Comparison of ENCODE assay signal across 13 cellular contexts in genomic region chr2:165440367-165440766, GRCh38. TPM values are rescaled to one million over a fixed set of nuclear protein-coding genes. Genes with fewer than 3 reads are reported as not detected.
A peak's percentile ranks its signal among the peaks of the same experiment; 100 is the strongest.
DNase-seq lines count a peak whose midpoint lies in the region; ATAC-seq and FAIRE-seq lines count a peak whose summit lies in the region.
"Had no signal": no experiment of that assay in that cellular context is flagged by ENCODE, and none has a peak within 500 bp of the region (broad histone marks: within the 10 kb centered on the region; RNA-seq: fewer than 3 reads in every experiment).

No MANE protein-coding gene starts in this region.

- no peaks in the 10 kb centered on the region for H3K36me3 Mint-ChIP-seq in activated naive CD8-positive, alpha-beta T cell treated with anti-CD3 and anti-CD28 coated beads, Interleukin-2, amount 50 U/mL, for 24 hours (ENCODE audit: low read depth)
- no peaks in the 10 kb centered on the region for H3K36me3 Mint-ChIP-seq in activated naive CD8-positive, alpha-beta T cell treated with anti-CD3 and anti-CD28 coated beads for 36 hours

- FAIRE-seq in urothelium cell line (lab: Jason Lieb, UNC), result no peak

- H3K4me3 Mint-ChIP-seq in activated naive CD8-positive, alpha-beta T cell treated with anti-CD3 and anti-CD28 coated beads, Interleukin-2, amount 50 U/mL, for 24 hours, result no peak overlapping the region
- no peak overlapping the region for H3K4me3 Mint-ChIP-seq in activated naive CD8-positive, alpha-beta T cell treated with anti-CD3 and anti-CD28 coated beads for 36 hours
- H3K4me3 Mint-ChIP-seq: B cell had no signal

- ATAC-seq in activated naive CD8-positive, alpha-beta T cell treated with anti-CD3 and anti-CD28 coated beads, Interleukin-2, amount 50 U/mL, for 24 hours, result peak; percentile 20
- ATAC-seq in HG02973 (IDR thresholded peaks at IDR 0.05; ENCODE audit: unreplicated experiment), result no peak

- no peaks in the 10 kb centered on the region for H3K27me3 Mint-ChIP-seq in activated naive CD8-positive, alpha-beta T cell treated with anti-CD3 and anti-CD28 coated beads, Interleukin-2, amount 50 U/mL, for 24 hours
- no peaks in the 10 kb centered on the region for H3K27me3 Mint-ChIP-seq in activated naive CD8-positive, alpha-beta T cell treated with anti-CD3 and anti-CD28 coated beads for 36 hours
- H3K27me3 Mint-ChIP-seq: B cell had no signal

- no peak overlapping the region for H3K27ac Mint-ChIP-seq in activated naive CD8-positive, alpha-beta T cell treated with anti-CD3 and anti-CD28 coated beads, Interleukin-2, amount 50 U/mL, for 24 hours
- H3K27ac Mint-ChIP-seq in activated naive CD8-positive, alpha-beta T cell treated with anti-CD3 and anti-CD28 coated beads for 36 hours, result no peak overlapping the region
- H3K27ac Mint-ChIP-seq: B cell had no signal

- peaks cover 2% of the 10 kb centered on the region for H3K4me1 Mint-ChIP-seq in activated naive CD8-positive, alpha-beta T cell treated with anti-CD3 and anti-CD28 coated beads, Interleukin-2, amount 50 U/mL, for 24 hours
- peaks cover 12% of the 10 kb centered on the region for H3K4me1 Mint-ChIP-seq in activated naive CD8-positive, alpha-beta T cell treated with anti-CD3 and anti-CD28 coated beads for 36 hours
- H3K4me1 Mint-ChIP-seq: B cell had no signal

- no peak for DNase-seq in activated naive CD8-positive, alpha-beta T cell treated with anti-CD3 and anti-CD28 coated beads, Interleukin-2, amount 50 U/mL, for 24 hours
- no peak for DNase-seq in activated naive CD8-positive, alpha-beta T cell treated with anti-CD3 and anti-CD28 coated beads for 36 hours
- DNase-seq in amniotic epithelial cell (ENCODE audit: low read depth) (peak; percentile 1), glomerular visceral epithelial cell (ENCODE audit: extremely low spot score) (peak; percentile 13), urothelium cell line (ENCODE audit: low spot score) (peak; percentile 4), kidney tubule cell (ENCODE audit: low spot score) (no peak)
- no peak for DNase-seq in stimulated activated CD4-positive, alpha-beta T cell treated with anti-CD3 and anti-CD28 coated beads, Interleukin-1b, Interleukin-23, amount 100 ng/mL, for 48 hours
- DNase-seq: activated naive CD4-positive, alpha-beta T cell treated with anti-CD3 and anti-CD28 coated beads, Interleukin-2, amount 50 U/mL, for 16 hours; kidney glomerular epithelial cell; NCI-H510A had no signal

- peaks cover 1% of the 10 kb centered on the region for H3K9me3 Mint-ChIP-seq in activated naive CD8-positive, alpha-beta T cell treated with anti-CD3 and anti-CD28 coated beads, Interleukin-2, amount 50 U/mL, for 24 hours
- no peaks in the 10 kb centered on the region for H3K9me3 Mint-ChIP-seq in activated naive CD8-positive, alpha-beta T cell treated with anti-CD3 and anti-CD28 coated beads for 36 hours

RNA-seq across cellular contexts. Expression of gene CSRNP3, which starts 29.1 kb away (rescaled TPM):
- total RNA-seq in activated naive CD8-positive, alpha-beta T cell treated with anti-CD3 and anti-CD28 coated beads for 36 hours, result not detected
- total RNA-seq: B cell, HT1080 had no signal

Comparison
In these comparisons a context has a peak if more than half of its experiments do, and no peak if none do; other contexts are left out.
1. DNase-seq: peak in amniotic epithelial cell (single experiment), glomerular visceral epithelial cell (single experiment) and urothelium cell line (single experiment); none in activated naive CD8-positive, alpha-beta T cell treated with anti-CD3 and anti-CD28 coated beads, Interleukin-2, amount 50 U/mL, for 24 hours (single experiment), activated naive CD8-positive, alpha-beta T cell treated with anti-CD3 and anti-CD28 coated beads for 36 hours (single experiment), stimulated activated CD4-positive, alpha-beta T cell treated with anti-CD3 and anti-CD28 coated beads, Interleukin-1b, Interleukin-23, amount 100 ng/mL, for 48 hours (single experiment) and kidney tubule cell (single experiment).